ENCODE assay signal across 8 cellular contexts in the genomic region with DNA sequence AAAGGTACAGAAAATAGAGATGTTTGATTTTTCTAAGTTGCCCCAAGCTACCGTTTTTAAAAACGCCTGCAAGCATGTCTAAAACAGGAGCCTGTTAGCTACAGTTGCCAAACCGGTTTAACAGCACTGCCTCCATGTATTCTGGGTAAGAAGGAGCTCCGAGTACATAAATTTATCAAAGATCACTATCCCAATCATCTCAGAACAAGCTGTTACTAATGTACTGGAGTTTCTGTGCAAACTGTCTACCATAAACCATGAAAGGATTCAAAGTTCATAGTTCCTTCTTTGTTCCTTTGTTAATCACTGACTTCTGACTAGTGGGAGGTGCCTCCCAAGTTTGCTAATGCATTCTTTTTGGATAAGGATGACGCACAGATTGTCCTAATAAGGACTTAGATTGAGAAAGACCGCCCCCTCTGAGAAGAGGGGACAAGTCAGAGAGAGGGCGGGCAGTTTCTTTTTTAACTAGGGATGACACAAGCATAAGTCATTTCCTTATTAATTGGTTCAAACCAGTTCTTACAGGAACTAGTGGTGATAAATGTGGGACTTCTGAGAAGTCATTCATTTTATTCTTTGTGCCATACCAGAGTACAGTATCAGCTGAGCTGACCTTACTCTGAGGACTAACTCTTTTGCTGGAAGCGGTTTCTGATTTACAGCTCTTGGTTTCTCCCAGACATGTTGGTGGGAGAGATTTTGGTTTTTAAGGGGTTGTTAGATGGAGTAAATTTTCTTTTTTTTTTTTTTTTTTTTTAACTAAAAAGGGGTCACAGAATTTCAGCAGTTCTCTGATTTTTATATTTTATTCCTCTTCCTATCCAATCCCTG. TPM values are rescaled to one million over a fixed set of nuclear protein-coding genes. Genes with fewer than 3 reads are reported as not detected.
DNase-seq lines count a peak whose midpoint lies in the region; ATAC-seq and TF ChIP-seq lines count a peak whose summit lies in the region.

No MANE protein-coding gene starts in this region.

- H3K27ac ChIP-seq in effector memory CD4-positive, alpha-beta T cell (ENCODE audit: insufficient read depth, low read length, poor library complexity, severe bottlenecking): peak overlapping the region; percentile 91

- H3K9me3 ChIP-seq in BE2C: no peaks in the 10 kb centered on the region
- H3K9me3 ChIP-seq in effector memory CD4-positive, alpha-beta T cell (ENCODE audit: control insufficient read depth, low read length): no peaks in the 10 kb centered on the region

- peak overlapping the region; percentile 65 for H3K4me3 ChIP-seq in BE2C (ENCODE audit: low read depth, low read length)
- peak overlapping the region; percentile 76 for H3K4me3 ChIP-seq in effector memory CD4-positive, alpha-beta T cell (ENCODE audit: insufficient read depth, low read depth, low read length, poor library complexity, severe bottlenecking)

- peaks cover 4% of the 10 kb centered on the region for H3K4me1 ChIP-seq in BE2C
- no peaks in the 10 kb centered on the region for H3K4me1 ChIP-seq in effector memory CD4-positive, alpha-beta T cell (ENCODE audit: control insufficient read depth, insufficient read depth, low read length, poor library complexity, severe bottlenecking)

- TF ChIP-seq CTCF in BE2C (IDR thresholded peaks at IDR 0.05; ENCODE audit: low read depth, low read length): 0 out of 2 replicates have a peak, but pooled peaks have one; percentile 3

- peaks cover 16% of the 10 kb centered on the region for H3K36me3 ChIP-seq in BE2C
- peaks cover 5% of the 10 kb centered on the region for H3K36me3 ChIP-seq in effector memory CD4-positive, alpha-beta T cell (ENCODE audit: control insufficient read depth, insufficient read depth, low read length)

- ATAC-seq in GM18861 (IDR thresholded peaks at IDR 0.05; ENCODE audit: unreplicated experiment) (peak; percentile 66), HG03045 (IDR thresholded peaks at IDR 0.05; ENCODE audit: unreplicated experiment) (peak; percentile 59)
- peak; percentile 77 to 82 for ATAC-seq in activated CD4-positive, CD25-positive, alpha-beta regulatory T cell treated with anti-CD3 and anti-CD28 coated beads, Interleukin-2, amount 50 U/mL, for 24 hours

- DNase-seq in BE2C: peak; percentile 70
- DNase-seq in NCI-H2196 (lab: John Stamatoyannopoulos, UW; ENCODE audit: unreplicated experiment): peak; percentile 97
- peak; percentile 56 to 72 (median 64) for DNase-seq in effector memory CD4-positive, alpha-beta T cell
- DNase-seq in lung microvascular endothelial cell (ENCODE audit: low read depth in 2 of 2): peak; percentile 97 to 99
- peak; percentile 53 for DNase-seq in superior temporal gyrus (ENCODE audit: extremely low spot score)

- no peaks in the 10 kb centered on the region for H3K27me3 ChIP-seq in BE2C
- no peaks in the 10 kb centered on the region for H3K27me3 ChIP-seq in effector memory CD4-positive, alpha-beta T cell (replicated peaks; ENCODE audit: control insufficient read depth, insufficient read depth, low read length, poor library complexity, severe bottlenecking)

RNA-seq across cellular contexts. Expression of a gene that starts 55.2 kb away (rescaled TPM):
- 6.3 TPM for polyA plus RNA-seq in BE2C (2012; ENCODE audit: insufficient read depth, insufficient read length, low read depth)
- total RNA-seq in lung microvascular endothelial cell: 5.0 and 8.3 TPM in 2 replicates

RNA-seq across cellular contexts. Expression of a gene that starts 55.3 kb away (rescaled TPM):
- 30.9 TPM for polyA plus RNA-seq in BE2C (2012; ENCODE audit: insufficient read depth, insufficient read length, low read depth)
- 17.7 and 24.2 TPM in 2 replicates for total RNA-seq in lung microvascular endothelial cell

Comparison
In these comparisons a context has a peak if more than half of its experiments do, and no peak if none do; other contexts are left out.
1. Peak in every context shown above with its lines: DNase-seq, ATAC-seq, H3K4me3 ChIP-seq and H3K27ac ChIP-seq.